Comparison of ENCODE assay signal across 9 cellular contexts in the genomic region with DNA sequence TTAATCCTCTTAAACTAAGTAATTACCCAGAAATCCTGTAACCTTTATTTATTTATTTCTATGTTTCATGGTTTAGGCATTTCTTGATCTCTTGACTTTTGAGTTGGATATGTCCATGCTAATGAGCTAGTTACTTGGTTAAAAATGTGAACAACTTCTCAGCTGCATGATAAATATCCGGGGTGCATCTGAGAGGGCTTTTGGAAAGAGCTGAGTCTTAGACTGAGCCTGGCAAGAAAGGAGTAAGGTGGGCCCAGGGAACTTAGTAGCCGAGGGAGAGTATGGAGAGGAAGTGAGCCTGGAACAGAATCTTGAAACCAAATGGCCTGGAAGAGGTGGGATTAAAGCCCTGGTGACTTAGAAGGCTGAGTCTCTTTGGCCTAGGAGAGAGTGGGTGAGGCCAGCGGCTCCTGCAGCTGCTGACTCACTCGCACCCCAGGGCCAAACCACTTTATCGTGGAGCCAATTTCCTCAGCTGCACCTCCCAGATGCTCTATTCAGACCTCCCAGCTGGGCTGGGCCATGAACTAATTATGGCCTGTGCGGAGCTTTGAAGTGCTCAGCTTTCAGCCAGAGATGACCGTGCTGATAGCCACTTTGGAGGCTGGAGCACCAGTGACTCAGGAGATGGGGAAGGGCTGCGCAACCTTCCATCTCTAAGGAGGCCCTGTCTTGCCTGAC. TPM values are rescaled to one million over a fixed set of nuclear protein-coding genes. Genes with fewer than 3 reads are reported as not detected.
DNase-seq lines count a peak whose midpoint lies in the region; ATAC-seq, FAIRE-seq and TF ChIP-seq lines count a peak whose summit lies in the region.
"Had no signal": no experiment of that assay in that cellular context is flagged by ENCODE, and none has a peak within 500 bp of the region (broad histone marks: within the 10 kb centered on the region; RNA-seq: fewer than 3 reads in every experiment).

No MANE protein-coding gene starts in this region.

- DNase-seq in AG09309 (ENCODE audit: low read depth) (peak; percentile 75), HTR-8/SVneo (ENCODE audit: insufficient read length, low spot score) (peak; percentile 62), SKM-1 treated with dmso at 0.1 percent for 144 hours (lab: John Stamatoyannopoulos, UW; ENCODE audit: unreplicated experiment) (peak; percentile 25), iris pigment epithelial cell (ENCODE audit: low read depth) (peak; percentile 76), cortex of kidney (lab: John Stamatoyannopoulos, UW) (no peak), dermis blood vessel endothelial cell (no peak), HK-2 (ENCODE audit: unreplicated experiment) (no peak)

- no peak for ATAC-seq in GM18861 (IDR thresholded peaks at IDR 0.05; ENCODE audit: unreplicated experiment)

- peak; percentile 33 for FAIRE-seq in HTR-8/SVneo (lab: Jason Lieb, UNC)

- no peak for TF ChIP-seq CTCF in AG09309 (IDR thresholded peaks at IDR 0.05; ENCODE audit: control insufficient read depth, insufficient read depth, low read depth, low read length, missing control alignments)

- no peak overlapping the region for H3K4me3 ChIP-seq in AG09309 (ENCODE audit: control insufficient read depth, low read depth, low read length)

RNA-seq across cellular contexts. Expression of gene TGM3, which starts 19.1 kb away (rescaled TPM):
- total RNA-seq in dermis blood vessel endothelial cell: not detected in 2 replicates
- total RNA-seq: glomerular endothelial cell had no signal

Comparison
In these comparisons a context has a peak if more than half of its experiments do, and no peak if none do; other contexts are left out.
1. DNase-seq: peak in AG09309 (single experiment), HTR-8/SVneo (single experiment), SKM-1 treated with dmso at 0.1 percent for 144 hours (single experiment) and iris pigment epithelial cell (single experiment); none in cortex of kidney (single experiment), dermis blood vessel endothelial cell (single experiment) and HK-2 (single experiment).